ENCODE assay signal across 22 cellular contexts in genomic region chr7:130305677-130306076, GRCh38. TPM values are rescaled to one million over a fixed set of nuclear protein-coding genes. Genes with fewer than 3 reads are reported as not detected.
DNase-seq lines count a peak whose midpoint lies in the region; ATAC-seq and TF ChIP-seq lines count a peak whose summit lies in the region.
"Had no signal": no experiment of that assay in that cellular context is flagged by ENCODE, and none has a peak within 500 bp of the region (broad histone marks: within the 10 kb centered on the region; RNA-seq: fewer than 3 reads in every experiment).

No MANE protein-coding gene starts in this region.

- no peak for TF ChIP-seq CTCF in SK-N-SH (IDR thresholded peaks at IDR 0.05)
- no peak for TF ChIP-seq CTCF in nephron progenitor cell (IDR thresholded peaks at IDR 0.05)

- H3K4me2 ChIP-seq in SK-N-SH = no peak overlapping the region
- H3K4me2 ChIP-seq: A549, BLaER1 had no signal

- no peak for TF ChIP-seq RAD21 in SK-N-SH (IDR thresholded peaks at IDR 0.05; ENCODE audit: low read length)

- H3K79me2 ChIP-seq in SK-N-SH (ENCODE audit: insufficient read depth) = no peaks in the 10 kb centered on the region

- H3K9me3 Mint-ChIP-seq in nephron progenitor cell = peaks cover 5% of the 10 kb centered on the region
- H3K9me3 Mint-ChIP-seq in naive thymus-derived CD8-positive, alpha-beta T cell = no peaks in the 10 kb centered on the region
- H3K9me3 Mint-ChIP-seq: CD4-positive, alpha-beta memory T cell; HFFc6; IgD-negative memory B cell had no signal

- no peaks in the 10 kb centered on the region for H3K9me2 ChIP-seq in SK-N-SH

- H3K4me1 ChIP-seq in SK-N-SH (ENCODE audit: control insufficient read depth in 1 of 2, insufficient read depth in 2 of 2, low read depth in 1 of 2, low read length in 1 of 2) (peaks cover 0 to 5% of the 10 kb centered on the region in 2 experiments; a peak in 1 of 4 replicates), subcutaneous abdominal adipose tissue (ENCODE audit: control insufficient read depth in 5 of 5, insufficient read depth in 5 of 5, low read length in 5 of 5) (peaks cover 0 to 27% (median 18%) of the 10 kb centered on the region in 5 donors)
- H3K4me1 ChIP-seq: A549, BLaER1 had no signal

- peak; percentile 30 for DNase-seq in SK-N-SH
- peak; percentile 18 for DNase-seq in nephron progenitor cell
- no peak for DNase-seq in kidney tubule cell (ENCODE audit: low spot score)
- no peak for DNase-seq in left lobe of liver (ENCODE audit: low spot score)
- no peak for DNase-seq in naive thymus-derived CD8-positive, alpha-beta T cell
- DNase-seq: AML-193; CD4-positive, alpha-beta memory T cell; DMS153; DMS79; GDM1; GOT3; H7; HFFc6 had no signal

- CTCF ChIA-PET in SK-N-SH (lab: Yijun Ruan, JAX) = interaction anchor here (0.8 to 1.3 kb wide), 2 partner anchors 13 to 14 kb away, joined by 3 read pairs; partner anchors contain the start of gene CPA4

- peaks cover 43% of the 10 kb centered on the region for H3K4me1 Mint-ChIP-seq in nephron progenitor cell
- peaks cover 0 to 11% (median 4%) of the 10 kb centered on the region in 4 donors for H3K4me1 Mint-ChIP-seq in naive thymus-derived CD8-positive, alpha-beta T cell
- H3K4me1 Mint-ChIP-seq: CD14-positive monocyte; CD4-positive, alpha-beta memory T cell; IgD-negative memory B cell had no signal

- ATAC-seq in SK-N-SH treated with all-trans-retinoic acid at 6 μM for 48 hours (no peak), left lobe of liver (no peak)
- no peak for ATAC-seq in naive thymus-derived CD8-positive, alpha-beta T cell
- ATAC-seq: A549, HCT116, HepG2 had no signal

- peak overlapping the region; percentile 6 for H3K27ac Mint-ChIP-seq in nephron progenitor cell
- H3K27ac Mint-ChIP-seq in naive thymus-derived CD8-positive, alpha-beta T cell = no peak overlapping the region
- H3K27ac Mint-ChIP-seq: CD14-positive monocyte; CD4-positive, alpha-beta memory T cell; HFFc6; IgD-negative memory B cell had no signal

- H3K27me3 ChIP-seq in SK-N-SH (ENCODE audit: insufficient read depth) = no peaks in the 10 kb centered on the region
- no peaks in the 10 kb centered on the region for H3K27me3 ChIP-seq in subcutaneous abdominal adipose tissue (ENCODE audit: control insufficient read depth in 5 of 5, insufficient read depth in 4 of 5, low read length in 5 of 5)
- H3K27me3 ChIP-seq: BLaER1 had no signal

- peaks cover 3% of the 10 kb centered on the region for H3K27me3 Mint-ChIP-seq in nephron progenitor cell (ENCODE audit: low read depth, poor library complexity)
- no peaks in the 10 kb centered on the region for H3K27me3 Mint-ChIP-seq in naive thymus-derived CD8-positive, alpha-beta T cell

- no peaks in the 10 kb centered on the region for H3K36me3 Mint-ChIP-seq in nephron progenitor cell (ENCODE audit: low read depth)
- H3K36me3 Mint-ChIP-seq in naive thymus-derived CD8-positive, alpha-beta T cell = no peaks in the 10 kb centered on the region
- H3K36me3 Mint-ChIP-seq: CD14-positive monocyte; CD4-positive, alpha-beta memory T cell; IgD-negative memory B cell had no signal

- H2AFZ ChIP-seq in SK-N-SH (ENCODE audit: low read depth) = no peak overlapping the region

- no peaks in the 10 kb centered on the region for H4K20me1 ChIP-seq in SK-N-SH (ENCODE audit: insufficient read depth)
- H4K20me1 ChIP-seq: BLaER1 had no signal

- H3K9me3 ChIP-seq in SK-N-SH = no peaks in the 10 kb centered on the region
- no peaks in the 10 kb centered on the region for H3K9me3 ChIP-seq in subcutaneous abdominal adipose tissue (ENCODE audit: control insufficient read depth in 5 of 5, low read length in 5 of 5)
- H3K9me3 ChIP-seq: A549, BLaER1 had no signal

- no peak for TF ChIP-seq EP300 in SK-N-SH (IDR thresholded peaks at IDR 0.05; ENCODE audit: borderline replicate concordance in 1 of 2, low read depth in 1 of 2, low read length in 1 of 2)

- POLR2A ChIA-PET in SK-N-SH (lab: Yijun Ruan, JAX) = no interaction called here
- POLR2A ChIA-PET in naive thymus-derived CD8-positive, alpha-beta T cell (lab: Charles Lee) = no interaction called here

- no peak overlapping the region for H3K9ac ChIP-seq in SK-N-SH
- H3K9ac ChIP-seq in subcutaneous abdominal adipose tissue (ENCODE audit: low read length in 5 of 5) = no peak overlapping the region
- H3K9ac ChIP-seq: BLaER1 had no signal

- WGBS in SK-N-SH (ENCODE audit: low lambda C conversion rate) = 73% methylated on average over 11 of the region's 13 CpGs

- peak overlapping the region; percentile 31 for H3K4me3 Mint-ChIP-seq in nephron progenitor cell
- H3K4me3 Mint-ChIP-seq in naive thymus-derived CD8-positive, alpha-beta T cell = no peak overlapping the region
- H3K4me3 Mint-ChIP-seq: CD14-positive monocyte; CD4-positive, alpha-beta memory T cell; HFFc6; IgD-negative memory B cell had no signal

- H3F3A ChIP-seq in SK-N-SH (replicated peaks; ENCODE audit: insufficient read depth) = no peaks in the 10 kb centered on the region

- H3K36me3 ChIP-seq in SK-N-SH (replicated peaks in 1 of 2; ENCODE audit: control insufficient read depth in 1 of 2, insufficient read depth in 2 of 2, low read length in 1 of 2) (peaks cover 6 to 10% of the 10 kb centered on the region in 2 experiments), subcutaneous abdominal adipose tissue (ENCODE audit: control insufficient read depth in 5 of 5, insufficient read depth in 5 of 5, low read length in 5 of 5) (no peaks in the 10 kb centered on the region)
- H3K36me3 ChIP-seq: BLaER1 had no signal

- H3K27ac ChIP-seq in SK-N-SH (ENCODE audit: low read depth in 2 of 2, low read length in 1 of 2) (no peak overlapping the region), subcutaneous abdominal adipose tissue (ENCODE audit: low read depth, low read length) (peak overlapping the region; percentile 65)
- H3K27ac ChIP-seq: 22Rv1, A549, BLaER1 had no signal

- H3K4me3 ChIP-seq in SK-N-SH (ENCODE audit: low read depth in 2 of 2, low read length in 1 of 2) (no peak overlapping the region), subcutaneous abdominal adipose tissue (ENCODE audit: low read depth in 1 of 5, low read length in 5 of 5) (no peak overlapping the region)
- H3K4me3 ChIP-seq: A549, BLaER1 had no signal

TF ChIP-seq in SK-N-SH, 30 proteins besides CTCF, POLR2A, EP300 and RAD21:
- TF ChIP-seq USF1 (IDR thresholded peaks at IDR 0.05; ENCODE audit: borderline replicate concordance, low read depth) = no peak
- TF ChIP-seq NFIC (IDR thresholded peaks at IDR 0.05; ENCODE audit: borderline replicate concordance) = no peak
- no peak for TF ChIP-seq GATA2 (CRISPR knock-in tag; IDR thresholded peaks at IDR 0.05)
- TF ChIP-seq FOSL2 (IDR thresholded peaks at IDR 0.05; ENCODE audit: borderline replicate concordance, low read depth) = no peak
- TF ChIP-seq MXI1 (IDR thresholded peaks at IDR 0.05; ENCODE audit: low read depth, low read length) = no peak
- TF ChIP-seq TCF12 (IDR thresholded peaks at IDR 0.05) = no peak
- TF ChIP-seq EZH2phosphoT487 (IDR thresholded peaks at IDR 0.05; ENCODE audit: borderline replicate concordance, low read depth) = no peak

TF ChIP-seq in SK-N-SH treated with all-trans-retinoic acid at 6 μM for 48 hours, 23 proteins besides CTCF, POLR2A, EP300 and RAD21:
- TF ChIP-seq ISL1 (CRISPR knock-in tag; IDR thresholded peaks at IDR 0.05) = no peak
- no peak for TF ChIP-seq ZNF565 (CRISPR knock-in tag; conservative IDR thresholded peaks at IDR 0.05; ENCODE audit: low read depth)
- TF ChIP-seq CREB5 (CRISPR knock-in tag; IDR thresholded peaks at IDR 0.05; ENCODE audit: low read depth) = no peak
- no peak for TF ChIP-seq ZNF70 (CRISPR knock-in tag; IDR thresholded peaks at IDR 0.05)
- TF ChIP-seq SNAI2 (CRISPR knock-in tag; IDR thresholded peaks at IDR 0.05) = no peak
- TF ChIP-seq GLIS3 (CRISPR knock-in tag; IDR thresholded peaks at IDR 0.05) = no peak
- no peak for TF ChIP-seq TOX (CRISPR knock-in tag; IDR thresholded peaks at IDR 0.05; ENCODE audit: borderline replicate concordance)

RNA-seq across cellular contexts. Expression of gene CPA4, which starts 12.7 kb away (rescaled TPM):
- polyA plus RNA-seq in SK-N-SH (2012; rRNA removed) = 176 and 243 TPM in 2 replicates
- polyA plus RNA-seq in SK-N-SH (2012; cell fraction: cytosol; rRNA removed) = 108 and 129 TPM in 2 replicates
- polyA plus RNA-seq in SK-N-SH (2012; cell fraction: nucleus; rRNA removed) = 529 and 562 TPM in 2 replicates
- total RNA-seq in left lobe of liver = not detected
- total RNA-seq in naive thymus-derived CD8-positive, alpha-beta T cell = not detected
- not detected for polyA plus RNA-seq in naive thymus-derived CD8-positive, alpha-beta T cell
- total RNA-seq: CD4-positive, alpha-beta memory T cell; H7 had no signal
- polyA plus RNA-seq: CD14-positive monocyte; CD4-positive, alpha-beta memory T cell; IgD-negative memory B cell had no signal

RNA-seq across cellular contexts. Expression of gene CPA5, which starts 38.9 kb away (rescaled TPM):
- polyA plus RNA-seq in SK-N-SH (2012; rRNA removed) = 0.86 and 1.3 TPM in 2 replicates
- 0.19 and 0.29 TPM in 2 replicates for polyA plus RNA-seq in SK-N-SH (2012; cell fraction: cytosol; rRNA removed)
- polyA plus RNA-seq in SK-N-SH (2012; cell fraction: nucleus; rRNA removed) = 2.2 and 4.6 TPM in 2 replicates
- total RNA-seq in left lobe of liver = not detected
- 10 to 100 TPM in 1 of 2 experiments, 1 to 10 TPM in 1; 9.4 to 14.7 TPM for total RNA-seq in naive thymus-derived CD8-positive, alpha-beta T cell
- polyA plus RNA-seq in naive thymus-derived CD8-positive, alpha-beta T cell = 100 to 1,000 TPM in 1 of 3 donors, 10 to 100 TPM in 2; 56.8 to 159 (median 69.2) TPM
- total RNA-seq: CD4-positive, alpha-beta memory T cell; HepG2; HFFc6 had no signal
- polyA plus RNA-seq: A549, CD14-positive monocyte, IgD-negative memory B cell had no signal

RNA-seq across cellular contexts. Expression of gene CPA2, which starts 39.0 kb away (rescaled TPM):
- 0.03 TPM in 1 of 2 replicates, not detected in the other for polyA plus RNA-seq in SK-N-SH (2012; rRNA removed)
- 0.04 TPM in 1 of 2 replicates, not detected in the other for polyA plus RNA-seq in SK-N-SH (2012; cell fraction: cytosol; rRNA removed)
- 0.05 TPM in 1 of 2 replicates, not detected in the other for polyA plus RNA-seq in SK-N-SH (2012; cell fraction: nucleus; rRNA removed)
- 1.9 TPM for total RNA-seq in left lobe of liver
- total RNA-seq in naive thymus-derived CD8-positive, alpha-beta T cell = not detected
- polyA plus RNA-seq in naive thymus-derived CD8-positive, alpha-beta T cell = not detected
- total RNA-seq: CD4-positive, alpha-beta memory T cell; H7; HepG2; HFFc6 had no signal
- polyA plus RNA-seq: A549; CD14-positive monocyte; CD4-positive, alpha-beta memory T cell; HepG2; IgD-negative memory B cell had no signal

Comparison
In these comparisons a context has a peak if more than half of its experiments do, and no peak if none do; other contexts are left out.
1. DNase-seq: peak in SK-N-SH (single experiment) and nephron progenitor cell (single experiment); none in kidney tubule cell (single experiment), left lobe of liver (single experiment) and naive thymus-derived CD8-positive, alpha-beta T cell (0 of 10).
2. RNA of gene CPA5, which starts 38.9 kb away (total RNA-seq): 9.4 to 14.7 TPM in naive thymus-derived CD8-positive, alpha-beta T cell; not detected in left lobe of liver (single experiment); every median in the first group is over 10 times any median in the second.